ENCODE assay signal across 16 cellular contexts in genomic region chr3:105899528-105899927, GRCh38. TPM values are rescaled to one million over a fixed set of nuclear protein-coding genes. Genes with fewer than 3 reads are reported as not detected.
A peak's percentile ranks its signal among the peaks of the same experiment; 100 is the strongest.
DNase-seq lines count a peak whose midpoint lies in the region; ATAC-seq, FAIRE-seq and TF ChIP-seq lines count a peak whose summit lies in the region.
"Had no signal": no experiment of that assay in that cellular context is flagged by ENCODE, and none has a peak within 500 bp of the region (broad histone marks: within the 10 kb centered on the region; RNA-seq: fewer than 3 reads in every experiment).

No MANE protein-coding gene starts in this region.

- H3K27me3 ChIP-seq in BJ (ENCODE audit: control insufficient read depth, insufficient read depth, low read length), result no peaks in the 10 kb centered on the region
- H3K27me3 ChIP-seq in mesendoderm (ENCODE audit: insufficient read depth, low read length, poor library complexity), result no peaks in the 10 kb centered on the region
- no peaks in the 10 kb centered on the region for H3K27me3 ChIP-seq in small intestine (ENCODE audit: control insufficient read depth in 2 of 2, insufficient read depth in 2 of 2, low read length in 2 of 2)

- H3K4me3 Mint-ChIP-seq in activated CD8-positive, alpha-beta memory T cell treated with anti-CD3 and anti-CD28 coated beads, Interleukin-2, amount 10 ng/mL, durations not matched to agents 7 days and 5 days, result no peak overlapping the region
- H3K4me3 Mint-ChIP-seq: activated T-cell treated with anti-CD3 and anti-CD28 coated beads, Interleukin-2, amount 50 U/mL, for 72 hours; CD14-positive monocyte had no signal

- H3K4me1 Mint-ChIP-seq in activated CD8-positive, alpha-beta memory T cell treated with anti-CD3 and anti-CD28 coated beads, Interleukin-2, amount 10 ng/mL, durations not matched to agents 7 days and 5 days, result no peaks in the 10 kb centered on the region
- H3K4me1 Mint-ChIP-seq: CD14-positive monocyte had no signal

- H2AK5ac ChIP-seq in mesendoderm (ENCODE audit: low read length), result no peak overlapping the region

- H3K27me3 Mint-ChIP-seq in activated CD8-positive, alpha-beta memory T cell treated with anti-CD3 and anti-CD28 coated beads, Interleukin-2, amount 10 ng/mL, durations not matched to agents 7 days and 5 days, result no peaks in the 10 kb centered on the region

- DNase-seq in BJ (ENCODE audit: low read depth) (peak; percentile 46), OCI-M1 (lab: John Stamatoyannopoulos, UW) (peak; percentile 14), epithelial cell of esophagus (ENCODE audit: low read depth) (peak; percentile 72), mesendoderm (peak; percentile 75), small intestine (no peak), T-helper 2 cell (no peak)
- no peak for DNase-seq in activated CD8-positive, alpha-beta memory T cell treated with anti-CD3 and anti-CD28 coated beads, Interleukin-2, amount 10 ng/mL, durations not matched to agents 7 days and 5 days
- DNase-seq: activated CD4-positive, alpha-beta T cell treated with anti-CD3 and anti-CD28 coated beads, Interleukin-2, amount 50 U/mL, for 1 hour; activated T-cell treated with anti-CD3 and anti-CD28 coated beads, Interleukin-2, amount 50 U/mL, for 72 hours; amygdala; NCI-H2081 treated with DMSO at 0.1 percent for 48 hours; posterior cingulate gyrus had no signal

- no peak for FAIRE-seq in small intestine (lab: Jason Lieb, UNC)
- FAIRE-seq: GM12892, islet of Langerhans had no signal

- no peak overlapping the region for H3K56ac ChIP-seq in mesendoderm (ENCODE audit: low read length)

- POLR2A ChIA-PET in BJ (lab: Charles Lee), result no interaction called here

- H3K4me1 ChIP-seq in mesendoderm (ENCODE audit: control insufficient read depth, low read depth, low read length) (no peaks in the 10 kb centered on the region), small intestine (ENCODE audit: control insufficient read depth in 2 of 2, insufficient read depth in 1 of 2, low read depth in 1 of 2, low read length in 1 of 2) (no peaks in the 10 kb centered on the region)

- CTCF ChIA-PET in BJ (lab: Yijun Ruan, JAX), result no interaction called here
- CTCF ChIA-PET in activated CD8-positive, alpha-beta memory T cell treated with anti-CD3 and anti-CD28 coated beads, Interleukin-2, amount 10 ng/mL, durations not matched to agents 7 days and 5 days (lab: Charles Lee), result no interaction called here

- H3K36me3 ChIP-seq in BJ (ENCODE audit: control insufficient read depth, insufficient read depth, low read length) (no peaks in the 10 kb centered on the region), mesendoderm (ENCODE audit: control insufficient read depth, insufficient read depth, low read length) (no peaks in the 10 kb centered on the region), small intestine (ENCODE audit: control insufficient read depth in 2 of 2, insufficient read depth in 2 of 2, low read length in 2 of 2) (no peaks in the 10 kb centered on the region)

- H3K9me3 ChIP-seq in small intestine (ENCODE audit: control insufficient read depth, low read depth), result no peaks in the 10 kb centered on the region

- no peak for ATAC-seq in GM18519 (IDR thresholded peaks at IDR 0.05; ENCODE audit: low FRiP score, unreplicated experiment)
- no peak for ATAC-seq in activated CD8-positive, alpha-beta memory T cell treated with anti-CD3 and anti-CD28 coated beads, Interleukin-2, amount 10 ng/mL, durations not matched to agents 7 days and 5 days
- ATAC-seq: activated T-cell treated with anti-CD3 and anti-CD28 coated beads, Interleukin-2, amount 50 U/mL, for 72 hours had no signal

- peaks cover 3% of the 10 kb centered on the region for H3K9me3 Mint-ChIP-seq in activated CD8-positive, alpha-beta memory T cell treated with anti-CD3 and anti-CD28 coated beads, Interleukin-2, amount 10 ng/mL, durations not matched to agents 7 days and 5 days (ENCODE audit: low read depth)

- H3K79me1 ChIP-seq in mesendoderm (ENCODE audit: low read length), result no peaks in the 10 kb centered on the region

- H3K4me3 ChIP-seq in BJ (ENCODE audit: low read depth, low read length), result no peak overlapping the region
- no peak overlapping the region for H3K4me3 ChIP-seq in epithelial cell of esophagus (ENCODE audit: low read length)
- no peak overlapping the region for H3K4me3 ChIP-seq in mesendoderm (ENCODE audit: low read length)
- no peak overlapping the region for H3K4me3 ChIP-seq in small intestine (ENCODE audit: low read depth in 1 of 2, low read length in 2 of 2)

- no peak overlapping the region for H3K9ac ChIP-seq in mesendoderm (ENCODE audit: low read length)

- H3K4me2 ChIP-seq in mesendoderm (ENCODE audit: low read length), result no peak overlapping the region

- H2BK15ac ChIP-seq in mesendoderm (replicated peaks; ENCODE audit: low read depth), result no peak overlapping the region

- H3K79me2 ChIP-seq in mesendoderm (ENCODE audit: control insufficient read depth, insufficient read depth, low read length), result no peaks in the 10 kb centered on the region

- no peak overlapping the region for H2BK120ac ChIP-seq in mesendoderm (ENCODE audit: low read depth, low read length)

- H3K23ac ChIP-seq in mesendoderm (ENCODE audit: low read length), result no peak overlapping the region

- H3K18ac ChIP-seq in mesendoderm (ENCODE audit: low read length), result no peak overlapping the region

- no peak overlapping the region for H4K8ac ChIP-seq in mesendoderm (ENCODE audit: low read depth, low read length)

- H3K36me3 Mint-ChIP-seq in activated CD8-positive, alpha-beta memory T cell treated with anti-CD3 and anti-CD28 coated beads, Interleukin-2, amount 10 ng/mL, durations not matched to agents 7 days and 5 days, result peaks cover 8% of the 10 kb centered on the region
- H3K36me3 Mint-ChIP-seq: CD14-positive monocyte had no signal

- WGBS in mesendoderm (ENCODE audit: extremely low coverage, insufficient coverage, low lambda C conversion rate), result no CpG with 5 or more reads among the region's 2 CpGs
- 88 to 95% (median 90%) methylated on average over 2 of the region's 2 CpGs for WGBS in small intestine, 3 donors

- H3K4ac ChIP-seq in mesendoderm (ENCODE audit: low read depth, low read length), result no peak overlapping the region

- no peak overlapping the region for H3K27ac Mint-ChIP-seq in activated CD8-positive, alpha-beta memory T cell treated with anti-CD3 and anti-CD28 coated beads, Interleukin-2, amount 10 ng/mL, durations not matched to agents 7 days and 5 days
- H3K27ac Mint-ChIP-seq: activated T-cell treated with anti-CD3 and anti-CD28 coated beads, Interleukin-2, amount 50 U/mL, for 72 hours; CD14-positive monocyte had no signal

- TF ChIP-seq CTCF in BJ (IDR thresholded peaks at IDR 0.05; ENCODE audit: insufficient read depth, low read depth, low read length) (no peak), epithelial cell of esophagus (IDR thresholded peaks at IDR 0.05; ENCODE audit: insufficient read depth, low read depth, low read length, missing control alignments) (no peak)

- H3K27ac ChIP-seq in mesendoderm (ENCODE audit: low read depth, low read length) (no peak overlapping the region), small intestine (ENCODE audit: low read depth in 1 of 2, low read length in 1 of 2) (no peak overlapping the region)

- H4K5ac ChIP-seq in mesendoderm (ENCODE audit: low read length), result no peak overlapping the region

- H2BK5ac ChIP-seq in mesendoderm (ENCODE audit: low read length), result no peak overlapping the region

RNA-seq across cellular contexts. Expression of gene CBLB, which starts 30.7 kb away (rescaled TPM):
- polyA plus RNA-seq in BJ (2011; rRNA removed) (19.3 and 25.3 TPM in 2 replicates), small intestine (10 to 100 TPM in 1 of 3 donors, 1 to 10 TPM in 2; 8.8 to 16.3 (median 9.5) TPM)
- polyA minus RNA-seq in BJ (2011; rRNA and poly(A)+ RNA removed), result 24.7 and 31.0 TPM in 2 replicates
- 7.5 TPM for polyA plus RNA-seq in mesendoderm (2013, experiment 1 of 2)
- 8.0 TPM for polyA plus RNA-seq in mesendoderm (2013, experiment 2 of 2)
- 100 to 1,000 TPM; 125 to 158 TPM for total RNA-seq in activated CD8-positive, alpha-beta memory T cell treated with anti-CD3 and anti-CD28 coated beads, Interleukin-2, amount 10 ng/mL, durations not matched to agents 7 days and 5 days

Comparison
In these comparisons a context has a peak if more than half of its experiments do, and no peak if none do; other contexts are left out.
1. DNase-seq: peak in BJ (single experiment), OCI-M1 (single experiment), epithelial cell of esophagus (single experiment) and mesendoderm (single experiment); none in small intestine (single experiment), T-helper 2 cell (0 of 5) and activated CD8-positive, alpha-beta memory T cell treated with anti-CD3 and anti-CD28 coated beads, Interleukin-2, amount 10 ng/mL, durations not matched to agents 7 days and 5 days (single experiment).